In the genomic region with DNA sequence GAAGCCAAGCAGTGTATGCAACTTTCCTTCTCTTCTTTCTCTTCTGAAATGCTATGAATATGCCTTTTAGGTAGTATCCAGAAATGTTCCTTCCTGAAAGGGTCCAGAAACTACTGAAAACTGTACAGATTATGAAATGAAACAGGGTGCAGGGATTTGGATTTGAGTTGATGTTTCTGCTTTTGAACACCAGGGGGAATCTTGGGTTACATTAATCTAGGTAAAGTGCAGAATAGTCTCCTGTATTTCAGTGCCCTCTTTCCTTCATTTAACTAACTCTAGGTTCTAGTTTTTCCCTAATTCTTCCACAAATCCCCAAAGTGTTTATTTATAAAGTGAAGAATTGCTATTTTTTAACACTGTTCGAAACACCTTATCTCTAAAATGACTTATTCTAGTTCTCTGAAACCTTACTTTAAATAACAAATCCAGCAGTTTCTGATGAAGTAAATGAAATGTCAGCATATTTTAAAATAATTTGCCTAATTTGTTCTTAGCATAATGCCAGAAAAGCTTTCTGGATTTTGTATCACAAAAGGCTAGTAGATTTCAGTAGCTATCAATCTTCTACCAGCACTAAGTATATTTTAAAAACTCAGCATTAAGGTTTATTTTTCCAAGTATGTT, we compare ENCODE assay signal across 9 cellular contexts.
DNase-seq lines count a peak whose midpoint lies in the region; ATAC-seq, FAIRE-seq and TF ChIP-seq lines count a peak whose summit lies in the region.
"Had no signal": no experiment of that assay in that cellular context is flagged by ENCODE, and none has a peak within 500 bp of the region (broad histone marks: within the 10 kb centered on the region; RNA-seq: fewer than 3 reads in every experiment).

No MANE protein-coding gene starts in this region.

- H3K4me1 Mint-ChIP-seq in chondrocyte (ENCODE audit: low read depth), result peaks cover 4% of the 10 kb centered on the region
- no peaks in the 10 kb centered on the region for H3K4me1 Mint-ChIP-seq in CD8-positive, alpha-beta T cell (ENCODE audit: low read depth)

- no peak overlapping the region for H3K27ac ChIP-seq in CD8-positive, alpha-beta T cell (ENCODE audit: low read depth, low read length)

- POLR2A ChIA-PET in CD8-positive, alpha-beta T cell (lab: Charles Lee), result no interaction called here

- ATAC-seq in GM19372 (IDR thresholded peaks at IDR 0.05; ENCODE audit: low read depth, unreplicated experiment), result peak; percentile 68
- no peak for ATAC-seq in CD8-positive, alpha-beta T cell
- no peak for ATAC-seq in HG02973 (IDR thresholded peaks at IDR 0.05; ENCODE audit: unreplicated experiment)

- intact Hi-C loops in CD8-positive, alpha-beta T cell (cut with DNase I, micrococcal nuclease), result no loop called here

- TF ChIP-seq CTCF in chondrocyte (IDR thresholded peaks at IDR 0.05) (peak; percentile 79), retinal pigment epithelial cell (conservative IDR thresholded peaks at IDR 0.05; ENCODE audit: low read depth, low read length) (peak; percentile 70)
- no peak for TF ChIP-seq CTCF in CD8-positive, alpha-beta T cell (IDR thresholded peaks at IDR 0.05)

- H3K27me3 Mint-ChIP-seq in chondrocyte (ENCODE audit: low read depth), result peaks cover 4% of the 10 kb centered on the region
- H3K27me3 Mint-ChIP-seq in CD8-positive, alpha-beta T cell (ENCODE audit: low read depth), result peaks cover 2% of the 10 kb centered on the region

- CTCF ChIA-PET in CD8-positive, alpha-beta T cell (lab: Charles Lee), result no interaction called here

- no peaks in the 10 kb centered on the region for H3K27me3 ChIP-seq in CD8-positive, alpha-beta T cell (ENCODE audit: insufficient read depth, low read length)

- H3K36me3 ChIP-seq in CD8-positive, alpha-beta T cell (ENCODE audit: insufficient read depth, low read length), result no peaks in the 10 kb centered on the region

- H3K36me3 Mint-ChIP-seq in chondrocyte (ENCODE audit: low read depth), result no peaks in the 10 kb centered on the region
- H3K36me3 Mint-ChIP-seq in CD8-positive, alpha-beta T cell, result no peaks in the 10 kb centered on the region

- no peaks in the 10 kb centered on the region for H3K4me1 ChIP-seq in CD8-positive, alpha-beta T cell (ENCODE audit: insufficient read depth, low read length)

- H3K4me3 Mint-ChIP-seq in chondrocyte (ENCODE audit: unreplicated experiment), result no peak overlapping the region
- H3K4me3 Mint-ChIP-seq in CD8-positive, alpha-beta T cell, result no peak overlapping the region

- DNase-seq in AG08396 (ENCODE audit: low spot score) (peak; percentile 29), NCI-H1694 (lab: John Stamatoyannopoulos, UW) (peak; percentile 7), chondrocyte (ENCODE audit: low spot score) (no peak), retinal pigment epithelial cell (ENCODE audit: low read depth) (no peak), HTR-8/SVneo (ENCODE audit: insufficient read length, low spot score) (no peak)
- no peak for DNase-seq in CD8-positive, alpha-beta T cell

- no peak for FAIRE-seq in HTR-8/SVneo (lab: Jason Lieb, UNC)
- FAIRE-seq: colon had no signal

- H3K9me3 ChIP-seq in CD8-positive, alpha-beta T cell (ENCODE audit: low read length), result no peaks in the 10 kb centered on the region

- no peak overlapping the region for H3K4me3 ChIP-seq in retinal pigment epithelial cell (ENCODE audit: low read length)
- no peak overlapping the region for H3K4me3 ChIP-seq in CD8-positive, alpha-beta T cell (ENCODE audit: low read depth, low read length)

- no peak overlapping the region for H3K27ac Mint-ChIP-seq in chondrocyte (ENCODE audit: unreplicated experiment)
- H3K27ac Mint-ChIP-seq in CD8-positive, alpha-beta T cell, result no peak overlapping the region

- H3K9me3 Mint-ChIP-seq in chondrocyte (ENCODE audit: low read depth), result peaks cover under 1% of the 10 kb centered on the region
- H3K9me3 Mint-ChIP-seq in CD8-positive, alpha-beta T cell, result no peaks in the 10 kb centered on the region

Comparison
In these comparisons a context has a peak if more than half of its experiments do, and no peak if none do; other contexts are left out.
1. DNase-seq: peak in AG08396 (single experiment) and NCI-H1694 (single experiment); none in chondrocyte (single experiment), retinal pigment epithelial cell (single experiment), CD8-positive, alpha-beta T cell (0 of 7) and HTR-8/SVneo (single experiment).